ENCODE assay signal across 25 cellular contexts in the genomic region with DNA sequence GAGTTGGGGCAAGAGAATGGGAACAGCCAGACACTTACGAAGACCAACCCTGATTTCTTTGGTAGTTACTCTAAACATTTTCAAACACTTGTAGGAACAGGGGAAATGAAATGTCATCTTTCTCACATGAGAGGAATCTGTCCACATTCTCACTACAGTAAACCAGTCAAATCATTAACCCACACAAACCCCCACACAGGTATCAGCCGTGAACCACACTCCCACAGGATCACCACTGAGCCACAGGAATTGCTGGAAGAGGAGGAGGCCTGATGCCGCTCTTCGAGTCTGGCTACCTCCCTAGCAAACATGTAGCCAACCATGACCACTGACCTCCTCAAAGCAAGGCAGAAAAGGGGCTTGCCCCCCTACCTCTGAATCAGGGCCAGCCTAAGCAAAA. TPM values are rescaled to one million over a fixed set of nuclear protein-coding genes. Genes with fewer than 3 reads are reported as not detected.
"Had no signal": no experiment of that assay in that cellular context is flagged by ENCODE, and none has a peak within 500 bp of the region (broad histone marks: within the 10 kb centered on the region; RNA-seq: fewer than 3 reads in every experiment).

No MANE protein-coding gene starts in this region.

- H3K27ac ChIP-seq: heart right ventricle, pancreas, prostate gland, sigmoid colon, tibial nerve, VCaP had no signal

- H3K4me1 ChIP-seq: pancreas, prostate gland, sigmoid colon, tibial nerve had no signal

- H3K27ac Mint-ChIP-seq: activated naive CD8-positive, alpha-beta T cell; mesothelial cell of epicardium; naive B cell; stimulated activated naive B cell treated with anti-CD40 and anti-IgM and Interleukin-4, amounts not matched to agents 10 μg/mL and 1 μg/mL and 100 μg/mL, for 72 hours had no signal

- FAIRE-seq: endothelial cell of umbilical vein, pancreas, small intestine had no signal

- DNase-seq: activated CD4-positive, alpha-beta T cell treated with anti-CD3 and anti-CD28 coated beads for 4 hours; activated CD4-positive, alpha-beta T cell treated with anti-CD3 and anti-CD28 coated beads, Interleukin-2, amount 50 U/mL, for 4 hours; activated effector memory CD4-positive, alpha-beta T cell treated with Interleukin-2 at 50 U/mL for 16 hours; activated naive CD4-positive, alpha-beta T cell treated with Interleukin-2 at 50 U/mL for 16 hours; caudate nucleus; cortex of kidney; foreskin fibroblast; heart right ventricle; mammary epithelial cell; naive B cell; nucleus accumbens; pancreas; sigmoid colon; small intestine; stimulated activated CD4-positive, alpha-beta T cell treated with anti-CD3 and anti-CD28 coated beads, Interleukin-4, amount 100 ng/mL, for 24 hours; stimulated activated naive B cell treated with anti-CD40 and anti-IgM and Interleukin-4, amounts not matched to agents 10 μg/mL and 1 μg/mL and 100 μg/mL, for 72 hours; T-helper 1 cell had no signal

- ATAC-seq: esophagus mucosa; heart right ventricle; pancreas; stimulated activated naive B cell treated with anti-CD40 and anti-IgM and Interleukin-4, amounts not matched to agents 10 μg/mL and 1 μg/mL and 100 μg/mL, for 72 hours had no signal

- H3K36me3 Mint-ChIP-seq: activated naive CD8-positive, alpha-beta T cell; mesothelial cell of epicardium; naive B cell; stimulated activated naive B cell treated with anti-CD40 and anti-IgM and Interleukin-4, amounts not matched to agents 10 μg/mL and 1 μg/mL and 100 μg/mL, for 72 hours had no signal

- H3K27me3 ChIP-seq: pancreas, sigmoid colon had no signal

- H3K4me3 ChIP-seq: heart right ventricle, pancreas, prostate gland, sigmoid colon, tibial nerve had no signal

- H3K9me3 Mint-ChIP-seq: mesothelial cell of epicardium; neural crest cell; stimulated activated naive B cell treated with anti-CD40 and anti-IgM and Interleukin-4, amounts not matched to agents 10 μg/mL and 1 μg/mL and 100 μg/mL, for 72 hours had no signal

- H3K36me3 ChIP-seq: heart right ventricle, pancreas, prostate gland, sigmoid colon, tibial nerve had no signal

- H3K4me1 Mint-ChIP-seq: naive B cell; neural crest cell; stimulated activated naive B cell treated with anti-CD40 and anti-IgM and Interleukin-4, amounts not matched to agents 10 μg/mL and 1 μg/mL and 100 μg/mL, for 72 hours had no signal

- H3K4me3 Mint-ChIP-seq: activated naive CD8-positive, alpha-beta T cell; mesothelial cell of epicardium; naive B cell; neural crest cell; stimulated activated naive B cell treated with anti-CD40 and anti-IgM and Interleukin-4, amounts not matched to agents 10 μg/mL and 1 μg/mL and 100 μg/mL, for 72 hours had no signal

- H3K9me3 ChIP-seq: heart right ventricle, pancreas, prostate gland, sigmoid colon, tibial nerve had no signal

RNA-seq across cellular contexts. Expression of a gene that starts 6.9 kb away (rescaled TPM):
- total RNA-seq: mammary epithelial cell, neural crest cell had no signal
